1 cellular context compared by ENCODE assay signal in the genomic region with DNA sequence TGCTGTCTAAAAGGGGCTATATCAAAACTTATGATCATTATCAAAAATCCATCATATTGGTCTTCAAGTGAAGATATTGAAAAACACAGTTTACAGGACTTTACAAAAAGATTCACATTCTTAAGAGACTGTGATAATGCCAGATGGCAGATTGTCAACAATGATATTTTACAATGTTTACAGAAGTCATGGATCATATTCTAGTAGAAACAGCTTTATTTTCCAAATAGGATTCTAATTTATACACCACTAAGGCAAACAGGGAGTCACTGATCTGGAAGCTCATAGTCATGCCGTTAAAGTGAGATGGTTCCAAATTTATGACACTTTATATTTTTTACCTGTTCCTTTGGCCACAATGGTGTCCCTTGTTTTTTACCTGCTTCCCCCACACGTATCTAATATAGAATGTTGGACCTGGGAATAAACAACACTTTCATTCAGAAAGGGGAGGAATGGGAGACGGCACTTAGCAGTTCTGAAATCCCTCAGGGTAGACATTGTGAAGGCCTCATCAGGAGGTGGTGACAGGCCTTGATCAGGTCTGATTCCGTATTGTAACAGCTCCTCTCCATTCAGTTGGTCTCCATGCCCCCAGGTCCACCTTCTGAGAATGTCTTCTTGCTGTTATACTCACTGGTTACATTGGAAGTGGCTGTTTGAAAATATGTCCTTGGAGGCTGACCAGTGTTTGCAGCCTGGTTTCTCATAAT.
TF ChIP-seq lines count a peak whose summit lies in the region.

No MANE protein-coding gene starts in this region.

TF ChIP-seq in WTC11, 78 proteins besides CTCF, POLR2A, EP300 and RAD21 (continued from another document):
- TF ChIP-seq PREB (CRISPR knock-in tag; IDR thresholded peaks at IDR 0.05; ENCODE audit: borderline replicate concordance) (no peak), ZNF512 (CRISPR knock-in tag; IDR thresholded peaks at IDR 0.05; ENCODE audit: borderline replicate concordance) (no peak), ZNF423 (CRISPR knock-in tag; IDR thresholded peaks at IDR 0.05) (no peak), HMGA2 (CRISPR knock-in tag; IDR thresholded peaks at IDR 0.05) (no peak)
- TF ChIP-seq, protein P1, sequence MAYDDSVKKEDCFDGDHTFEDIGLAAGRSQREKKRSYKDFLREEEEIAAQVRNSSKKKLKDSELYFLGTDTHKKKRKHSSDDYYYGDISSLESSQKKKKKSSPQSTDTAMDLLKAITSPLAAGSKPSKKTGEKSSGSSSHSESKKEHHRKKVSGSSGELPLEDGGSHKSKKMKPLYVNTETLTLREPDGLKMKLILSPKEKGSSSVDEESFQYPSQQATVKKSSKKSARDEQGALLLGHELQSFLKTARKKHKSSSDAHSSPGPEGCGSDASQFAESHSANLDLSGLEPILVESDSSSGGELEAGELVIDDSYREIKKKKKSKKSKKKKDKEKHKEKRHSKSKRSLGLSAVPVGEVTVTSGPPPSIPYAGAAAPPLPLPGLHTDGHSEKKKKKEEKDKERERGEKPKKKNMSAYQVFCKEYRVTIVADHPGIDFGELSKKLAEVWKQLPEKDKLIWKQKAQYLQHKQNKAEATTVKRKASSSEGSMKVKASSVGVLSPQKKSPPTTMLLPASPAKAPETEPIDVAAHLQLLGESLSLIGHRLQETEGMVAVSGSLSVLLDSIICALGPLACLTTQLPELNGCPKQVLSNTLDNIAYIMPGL (CRISPR knock-in tag; IDR thresholded peaks at IDR 0.05), result no peak
